ENCODE assay signal across 8 cellular contexts in the genomic region with DNA sequence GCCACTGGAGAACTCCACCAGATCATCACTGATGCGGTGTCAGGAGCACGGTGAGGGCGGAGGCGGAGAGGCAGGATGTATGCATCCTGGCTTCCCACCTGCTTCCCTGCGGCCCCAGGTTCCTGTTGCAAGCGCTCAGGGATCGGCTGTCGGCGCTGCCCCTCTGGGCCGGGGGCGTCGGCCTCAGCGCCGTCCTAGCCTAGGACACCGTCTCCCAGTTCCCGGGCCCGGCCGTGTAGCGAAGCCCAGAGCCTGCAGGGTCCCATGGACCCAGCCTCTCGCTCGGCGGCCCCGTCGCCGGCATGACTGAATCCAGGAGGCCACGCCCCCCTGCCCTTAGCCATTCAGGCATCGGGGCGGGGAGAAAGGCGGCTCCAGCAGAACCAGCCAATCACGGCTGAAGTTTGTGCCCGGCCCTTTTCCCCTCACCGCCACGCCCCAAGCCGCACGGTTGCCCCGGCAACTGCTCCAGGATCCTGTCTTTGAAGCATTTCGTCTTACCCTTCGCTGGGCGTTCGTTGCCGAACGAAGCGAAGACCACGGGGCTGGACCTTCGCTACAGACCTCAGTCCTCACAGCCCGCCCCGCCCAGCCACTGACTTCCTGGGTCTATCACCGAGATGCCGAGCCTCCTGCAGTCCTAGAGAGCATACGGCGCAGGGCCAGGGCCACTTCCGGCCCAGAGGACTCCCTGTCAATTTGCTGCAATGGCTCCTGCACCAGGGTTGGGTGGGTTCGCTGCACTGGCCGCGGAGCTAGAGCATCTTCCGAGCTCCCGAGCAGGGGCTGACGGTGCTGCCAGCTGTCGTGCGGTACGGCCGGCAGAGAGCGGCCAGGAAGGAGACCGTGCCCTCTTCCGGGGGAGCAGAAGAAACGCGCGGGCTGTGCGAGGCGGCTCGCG. TPM values are rescaled to one million over a fixed set of nuclear protein-coding genes. Genes with fewer than 3 reads are reported as not detected.
A peak's percentile ranks its signal among the peaks of the same experiment; 100 is the strongest.
DNase-seq lines count a peak whose midpoint lies in the region; ATAC-seq and TF ChIP-seq lines count a peak whose summit lies in the region.

No MANE protein-coding gene starts in this region.

- no peaks in the 10 kb centered on the region for H3K36me3 Mint-ChIP-seq in natural killer cell

- no peaks in the 10 kb centered on the region for H4K20me1 ChIP-seq in Karpas-422 (ENCODE audit: insufficient read depth, low read depth, low read length)

- no peaks in the 10 kb centered on the region for H3K27me3 Mint-ChIP-seq in natural killer cell (ENCODE audit: low read depth in 2 of 2)

- peak overlapping the region; percentile 80 for H3K4me2 ChIP-seq in Karpas-422 (ENCODE audit: low read depth, low read length, poor library complexity, severe bottlenecking)

- H3K27ac ChIP-seq in Karpas-422 (ENCODE audit: low read length) (peak overlapping the region; percentile 3), Peyer's patch (peak overlapping the region; percentile 75 to 85 (median 82))

- peak overlapping the region; percentile 74 for H3K9ac ChIP-seq in Karpas-422 (ENCODE audit: low read length)

- no peaks in the 10 kb centered on the region; the same call in 1 of the 2 replicates for H3K79me2 ChIP-seq in Karpas-422 (ENCODE audit: low read length)

- peaks cover 23% of the 10 kb centered on the region for H3K4me1 ChIP-seq in Karpas-422 (ENCODE audit: low read length)
- H3K4me1 ChIP-seq in Peyer's patch: peaks cover 0 to 18% (median 7%) of the 10 kb centered on the region in 4 donors

- no peaks in the 10 kb centered on the region for H3K9me3 Mint-ChIP-seq in natural killer cell

- H3K4me3 ChIP-seq in Karpas-422 (ENCODE audit: low read length) (peak overlapping the region; percentile 73), Peyer's patch (peak overlapping the region; percentile 58 to 70 (median 64))

- H3K27me3 ChIP-seq in Karpas-422 (ENCODE audit: low read length) (no peaks in the 10 kb centered on the region), Peyer's patch (no peaks in the 10 kb centered on the region)

- intact Hi-C loops in natural killer cell (cut with micrococcal nuclease): loop anchor here (1.0 to 5.0 kb wide), 4 partner anchors 10 to 1403 kb away; no protein-coding TSS in a partner anchor

- peaks cover 28 to 52% of the 10 kb centered on the region in 2 donors for H3K4me1 Mint-ChIP-seq in natural killer cell

- H3K9me3 ChIP-seq in Karpas-422 (ENCODE audit: low read length) (no peaks in the 10 kb centered on the region), Peyer's patch (no peaks in the 10 kb centered on the region)

- no peaks in the 10 kb centered on the region for H3K9me2 ChIP-seq in Karpas-422 (replicated peaks; ENCODE audit: insufficient read depth, low read length)

- TF ChIP-seq CTCF in Peyer's patch (IDR thresholded peaks at IDR 0.05) (peak in 5 of 6 experiments; percentile 9 to 45 (median 38)), natural killer cell (IDR thresholded peaks at IDR 0.05) (no peak)

- H3K36me3 ChIP-seq in Karpas-422 (ENCODE audit: insufficient read depth, low read length) (peaks cover 5% of the 10 kb centered on the region; the same call in 1 of the 2 replicates), Peyer's patch (peaks cover 0 to 15% (median 0%) of the 10 kb centered on the region in 3 donors)

- peak; percentile 78 for ATAC-seq in GM21825 (IDR thresholded peaks at IDR 0.05; ENCODE audit: unreplicated experiment)
- peak; percentile 88 to 94 (median 88) for ATAC-seq in natural killer cell

- DNase-seq in EH (ENCODE audit: low read depth): peak; percentile 96
- peak; percentile 98 for DNase-seq in Karpas-422
- DNase-seq in Peyer's patch: peak; percentile 98 to 99 (median 99)
- DNase-seq in activated T-helper 1 cell treated with Interleukin-2 at 50 U/mL for 16 hours (ENCODE audit: low read depth): peak; percentile 93
- DNase-seq in fibroblast of gingiva (ENCODE audit: low read depth): peak; percentile 90
- DNase-seq in natural killer cell: peak; percentile 96
- DNase-seq in stimulated activated naive CD4-positive, alpha-beta T cell (lab: John Stamatoyannopoulos, UW): peak; percentile 94 to 98 (median 96)

- H3K4me3 Mint-ChIP-seq in natural killer cell: peak overlapping the region; percentile 96

- peak overlapping the region; percentile 85 for H2AFZ ChIP-seq in Karpas-422 (ENCODE audit: low read length)

- peak overlapping the region; percentile 91 to 95 for H3K27ac Mint-ChIP-seq in natural killer cell

- peak; percentile 15 to 30 for TF ChIP-seq POLR2A in Peyer's patch (IDR thresholded peaks at IDR 0.05)

RNA-seq across cellular contexts. Expression of a gene that starts 10.6 kb away (rescaled TPM):
- 2.0 and 8.0 TPM in 2 replicates for total RNA-seq in Karpas-422 (2014; rRNA removed; shearing (Covaris generic); ENCODE audit: low replicate concordance)
- 10 to 100 TPM; 14.9 to 40.6 (median 18.4) TPM for total RNA-seq in Peyer's patch
- total RNA-seq in natural killer cell: 1 to 10 TPM; 4.8 to 6.8 (median 5.1) TPM

RNA-seq across cellular contexts. Expression of a gene that starts 11.8 kb away (rescaled TPM):
- total RNA-seq in Karpas-422 (2014; rRNA removed; shearing (Covaris generic); ENCODE audit: low replicate concordance): not detected in 2 replicates
- total RNA-seq in Peyer's patch: 10 to 100 TPM in 3 of 4 donors, 1 to 10 TPM in 1; 5.0 to 24.6 (median 16.2) TPM
- under 1 TPM in 1 of 3 donors, not detected in 2; 0.16 TPM for total RNA-seq in natural killer cell

RNA-seq across cellular contexts. Expression of a gene that starts 25.1 kb away (rescaled TPM):
- not detected in 2 replicates for total RNA-seq in Karpas-422 (2014; rRNA removed; shearing (Covaris generic); ENCODE audit: low replicate concordance)
- total RNA-seq in Peyer's patch (not detected), natural killer cell (under 1 TPM; 0.65 to 0.96 (median 0.77) TPM)

RNA-seq across cellular contexts. Expression of a gene that starts 58.8 kb away (rescaled TPM):
- total RNA-seq in Karpas-422 (2014; rRNA removed; shearing (Covaris generic); ENCODE audit: low replicate concordance): not detected in 2 replicates
- 100 to 1,000 TPM in 3 of 4 donors, 10 to 100 TPM in 1; 93.3 to 676 (median 590) TPM for total RNA-seq in Peyer's patch
- 100 to 1,000 TPM; 305 to 562 (median 319) TPM for total RNA-seq in natural killer cell

Comparison
In these comparisons a context has a peak if more than half of its experiments do, and no peak if none do; other contexts are left out.
1. Peak in every context shown above with its lines: DNase-seq, ATAC-seq, H3K4me3 ChIP-seq and H3K27ac ChIP-seq.